ENCODE assay signal across 1 cellular context in the genomic region with DNA sequence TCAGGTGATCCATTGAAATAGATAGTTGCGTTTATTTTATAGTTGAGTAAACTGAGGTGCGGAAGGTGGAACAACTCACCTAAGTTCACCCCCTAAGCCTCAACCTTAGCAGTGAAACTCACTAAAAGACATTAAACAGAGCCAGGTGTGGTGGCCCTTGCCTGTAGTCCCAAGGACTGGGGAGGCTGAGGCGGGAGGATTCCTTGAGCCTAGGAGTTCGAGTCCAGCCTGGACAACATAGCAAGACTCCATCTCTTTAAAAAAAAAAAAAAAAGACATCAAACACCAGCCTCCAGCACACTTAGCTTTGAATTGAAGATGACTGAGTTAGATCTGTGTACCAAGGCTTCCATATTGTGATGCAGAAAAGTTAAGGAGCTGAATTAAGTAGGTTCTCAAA.
TF ChIP-seq lines count a peak whose summit lies in the region.

No MANE protein-coding gene starts in this region.

TF ChIP-seq in K562, 482 proteins besides CTCF, POLR2A, EP300 and RAD21:
- TF ChIP-seq, protein P1, sequence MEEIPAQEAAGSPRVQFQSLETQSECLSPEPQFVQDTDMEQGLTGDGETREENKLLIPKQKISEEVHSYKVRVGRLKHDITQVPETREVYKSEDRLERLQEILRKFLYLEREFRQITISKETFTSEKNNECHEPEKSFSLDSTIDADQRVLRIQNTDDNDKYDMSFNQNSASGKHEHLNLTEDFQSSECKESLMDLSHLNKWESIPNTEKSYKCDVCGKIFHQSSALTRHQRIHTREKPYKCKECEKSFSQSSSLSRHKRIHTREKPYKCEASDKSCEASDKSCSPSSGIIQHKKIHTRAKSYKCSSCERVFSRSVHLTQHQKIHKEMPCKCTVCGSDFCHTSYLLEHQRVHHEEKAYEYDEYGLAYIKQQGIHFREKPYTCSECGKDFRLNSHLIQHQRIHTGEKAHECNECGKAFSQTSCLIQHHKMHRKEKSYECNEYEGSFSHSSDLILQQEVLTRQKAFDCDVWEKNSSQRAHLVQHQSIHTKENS (CRISPR knock-in tag; IDR thresholded peaks at IDR 0.05), result no peak
- TF ChIP-seq, protein P2, sequence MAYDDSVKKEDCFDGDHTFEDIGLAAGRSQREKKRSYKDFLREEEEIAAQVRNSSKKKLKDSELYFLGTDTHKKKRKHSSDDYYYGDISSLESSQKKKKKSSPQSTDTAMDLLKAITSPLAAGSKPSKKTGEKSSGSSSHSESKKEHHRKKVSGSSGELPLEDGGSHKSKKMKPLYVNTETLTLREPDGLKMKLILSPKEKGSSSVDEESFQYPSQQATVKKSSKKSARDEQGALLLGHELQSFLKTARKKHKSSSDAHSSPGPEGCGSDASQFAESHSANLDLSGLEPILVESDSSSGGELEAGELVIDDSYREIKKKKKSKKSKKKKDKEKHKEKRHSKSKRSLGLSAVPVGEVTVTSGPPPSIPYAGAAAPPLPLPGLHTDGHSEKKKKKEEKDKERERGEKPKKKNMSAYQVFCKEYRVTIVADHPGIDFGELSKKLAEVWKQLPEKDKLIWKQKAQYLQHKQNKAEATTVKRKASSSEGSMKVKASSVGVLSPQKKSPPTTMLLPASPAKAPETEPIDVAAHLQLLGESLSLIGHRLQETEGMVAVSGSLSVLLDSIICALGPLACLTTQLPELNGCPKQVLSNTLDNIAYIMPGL (CRISPR knock-in tag; IDR thresholded peaks at IDR 0.05), result peak; percentile 54; the same call in 1 of the 2 replicates
- TF ChIP-seq, protein P3, sequence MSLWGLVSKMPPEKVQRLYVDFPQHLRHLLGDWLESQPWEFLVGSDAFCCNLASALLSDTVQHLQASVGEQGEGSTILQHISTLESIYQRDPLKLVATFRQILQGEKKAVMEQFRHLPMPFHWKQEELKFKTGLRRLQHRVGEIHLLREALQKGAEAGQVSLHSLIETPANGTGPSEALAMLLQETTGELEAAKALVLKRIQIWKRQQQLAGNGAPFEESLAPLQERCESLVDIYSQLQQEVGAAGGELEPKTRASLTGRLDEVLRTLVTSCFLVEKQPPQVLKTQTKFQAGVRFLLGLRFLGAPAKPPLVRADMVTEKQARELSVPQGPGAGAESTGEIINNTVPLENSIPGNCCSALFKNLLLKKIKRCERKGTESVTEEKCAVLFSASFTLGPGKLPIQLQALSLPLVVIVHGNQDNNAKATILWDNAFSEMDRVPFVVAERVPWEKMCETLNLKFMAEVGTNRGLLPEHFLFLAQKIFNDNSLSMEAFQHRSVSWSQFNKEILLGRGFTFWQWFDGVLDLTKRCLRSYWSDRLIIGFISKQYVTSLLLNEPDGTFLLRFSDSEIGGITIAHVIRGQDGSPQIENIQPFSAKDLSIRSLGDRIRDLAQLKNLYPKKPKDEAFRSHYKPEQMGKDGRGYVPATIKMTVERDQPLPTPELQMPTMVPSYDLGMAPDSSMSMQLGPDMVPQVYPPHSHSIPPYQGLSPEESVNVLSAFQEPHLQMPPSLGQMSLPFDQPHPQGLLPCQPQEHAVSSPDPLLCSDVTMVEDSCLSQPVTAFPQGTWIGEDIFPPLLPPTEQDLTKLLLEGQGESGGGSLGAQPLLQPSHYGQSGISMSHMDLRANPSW (CRISPR knock-in tag; IDR thresholded peaks at IDR 0.05), result peak; percentile 53; the same call in 1 of the 2 replicates
